ENCODE assay signal across 12 cellular contexts in genomic region chr11:65854871-65855837, GRCh38. TPM values are rescaled to one million over a fixed set of nuclear protein-coding genes. Genes with fewer than 3 reads are reported as not detected.
DNase-seq lines count a peak whose midpoint lies in the region; ATAC-seq and TF ChIP-seq lines count a peak whose summit lies in the region.
"Had no signal": no experiment of that assay in that cellular context is flagged by ENCODE, and none has a peak within 500 bp of the region (broad histone marks: within the 10 kb centered on the region; RNA-seq: fewer than 3 reads in every experiment).

No MANE protein-coding gene starts in this region.

- POLR2A ChIA-PET in activated B cell treated with CpG ODN at 0.5 μM for 24 hours (lab: Charles Lee), result interaction anchor here (0.6 kb wide), 2 partner anchors 12 to 99 kb away, joined by 3 read pairs; no protein-coding TSS in a partner anchor

- WGBS in spleen, 5 donors, result 73 to 82% (median 80%) methylated on average over 15 of the region's 15 CpGs

- TF ChIP-seq POLR2A in spleen (IDR thresholded peaks at IDR 0.05), result no peak

- no peaks in the 10 kb centered on the region for H3K27me3 Mint-ChIP-seq in activated B cell treated with CpG ODN at 0.5 μM for 24 hours
- H3K27me3 Mint-ChIP-seq in glutamatergic neuron (ENCODE audit: unreplicated experiment), result peaks cover 30% of the 10 kb centered on the region

- no peaks in the 10 kb centered on the region for H3K27me3 ChIP-seq in spleen (replicated peaks in 1 of 7)
- H3K27me3 ChIP-seq: foreskin keratinocyte, tibial artery had no signal

- H3K27ac Mint-ChIP-seq in activated B cell treated with CpG ODN at 0.5 μM for 24 hours (peak overlapping the region; percentile 93), glutamatergic neuron (ENCODE audit: unreplicated experiment) (no peak overlapping the region)

- H3K4me1 Mint-ChIP-seq in activated B cell treated with CpG ODN at 0.5 μM for 24 hours, result peaks cover 54% of the 10 kb centered on the region
- peaks cover 16% of the 10 kb centered on the region for H3K4me1 Mint-ChIP-seq in glutamatergic neuron (ENCODE audit: low read depth, unreplicated experiment)

- intact Hi-C loops in activated B cell treated with CpG ODN at 0.5 μM for 24 hours (cut with micrococcal nuclease), result loop anchor here (5.0 kb wide), 2 partner anchors 197 to 283 kb away; partner anchors contain the start of genes FAM89B, SF3B2 and ZNRD2
- intact Hi-C loops in spleen (cut with DNase I; ENCODE audit: low total_unique reads), result no loop called here

- H3K4me3 Mint-ChIP-seq in activated B cell treated with CpG ODN at 0.5 μM for 24 hours (peak overlapping the region; percentile 92), glutamatergic neuron (ENCODE audit: unreplicated experiment) (peak overlapping the region; percentile 96)

- DNase-seq in activated CD8-positive, alpha-beta memory T cell treated with anti-CD3 and anti-CD28 coated beads, Interleukin-2, amount 50 U/mL, for 48 hours, result peak; percentile 48
- no peak for DNase-seq in activated CD8-positive, alpha-beta memory T cell treated with anti-CD3 and anti-CD28 coated beads for 24 hours
- DNase-seq in activated B cell treated with CpG ODN at 0.5 μM for 24 hours, result no peak
- DNase-seq in glutamatergic neuron, result no peak
- DNase-seq in spleen, result peak; percentile 80
- no peak for DNase-seq in AG20443 (ENCODE audit: low spot score)
- DNase-seq: C1 segment of cervical spinal cord, foreskin keratinocyte, NCI-H2081 treated with DMSO at 0.1 percent for 48 hours had no signal

- ATAC-seq in activated B cell treated with CpG ODN at 0.5 μM for 24 hours (ENCODE audit: low read depth), result no peak
- no peak for ATAC-seq in HG02763 (IDR thresholded peaks at IDR 0.05; ENCODE audit: unreplicated experiment)
- ATAC-seq in HG03045 (IDR thresholded peaks at IDR 0.05; ENCODE audit: unreplicated experiment), result no peak
- ATAC-seq: foreskin keratinocyte had no signal

- peaks cover 0 to 10% (median 7%) of the 10 kb centered on the region in 8 donors for H3K9me3 ChIP-seq in spleen

- H3K36me3 Mint-ChIP-seq in activated B cell treated with CpG ODN at 0.5 μM for 24 hours (ENCODE audit: low read depth) (peaks cover 66% of the 10 kb centered on the region), glutamatergic neuron (ENCODE audit: unreplicated experiment) (no peaks in the 10 kb centered on the region)

- H3K36me3 ChIP-seq in spleen, result peaks cover 10 to 64% (median 57%) of the 10 kb centered on the region in 6 donors

- H3K4me1 ChIP-seq in spleen, result peaks cover 25 to 72% (median 55%) of the 10 kb centered on the region in 6 donors
- H3K4me1 ChIP-seq: foreskin keratinocyte had no signal

- CTCF ChIA-PET in activated B cell treated with CpG ODN at 0.5 μM for 24 hours (lab: Charles Lee), result no interaction called here

- H3K27ac ChIP-seq in spleen, result peak overlapping the region in 3 of 8 donors; percentile 95 to 99 (median 98)
- H3K27ac ChIP-seq: foreskin keratinocyte, tibial artery had no signal

- TF ChIP-seq CTCF in activated B cell treated with CpG ODN at 0.5 μM for 24 hours (IDR thresholded peaks at IDR 0.05), result no peak
- TF ChIP-seq CTCF in glutamatergic neuron (IDR thresholded peaks at IDR 0.05; ENCODE audit: partially characterized antibody, unreplicated experiment), result no peak
- no peak for TF ChIP-seq CTCF in spleen (IDR thresholded peaks at IDR 0.05 in 8 of 11, conservative IDR thresholded peaks at IDR 0.05 in 3 of 11)

- H3K9me3 Mint-ChIP-seq in activated B cell treated with CpG ODN at 0.5 μM for 24 hours, result no peaks in the 10 kb centered on the region
- H3K9me3 Mint-ChIP-seq in glutamatergic neuron (ENCODE audit: unreplicated experiment), result peaks cover 30% of the 10 kb centered on the region

- peak overlapping the region in 2 of 8 donors; percentile 98 to 99 for H3K4me3 ChIP-seq in spleen

RNA-seq across cellular contexts. Expression of gene CFL1, which starts 2.8 kb away (rescaled TPM):
- total RNA-seq in activated B cell treated with CpG ODN at 0.5 μM for 24 hours, result 1,079 and 1,089 TPM in 2 replicates
- total RNA-seq in glutamatergic neuron (ENCODE audit: unreplicated experiment), result 1,294 TPM
- 1,000 to 10,000 TPM in 2 of 7 donors, 100 to 1,000 TPM in 5; 666 to 1,219 (median 868) TPM for total RNA-seq in spleen
- polyA plus RNA-seq in spleen, result 100 to 1,000 TPM; 562 to 869 (median 862) TPM

RNA-seq across cellular contexts. Expression of gene MUS81, which starts 5.1 kb away (rescaled TPM):
- total RNA-seq in activated B cell treated with CpG ODN at 0.5 μM for 24 hours, result 73.8 and 83.1 TPM in 2 replicates
- total RNA-seq in glutamatergic neuron (ENCODE audit: unreplicated experiment), result 114 TPM
- total RNA-seq in spleen, result 10 to 100 TPM; 54.8 to 77.3 (median 65.5) TPM
- 10 to 100 TPM; 71.2 to 93.5 (median 89.5) TPM for polyA plus RNA-seq in spleen

RNA-seq across cellular contexts. Expression of gene EFEMP2, which starts 17.4 kb away (rescaled TPM):
- total RNA-seq in activated B cell treated with CpG ODN at 0.5 μM for 24 hours (3.8 and 6.3 TPM in 2 replicates), glutamatergic neuron (ENCODE audit: unreplicated experiment) (16.3 TPM), spleen (10 to 100 TPM; 21.0 to 53.5 (median 38.4) TPM)
- polyA plus RNA-seq in spleen, result 10 to 100 TPM; 22.5 to 39.1 (median 31.4) TPM

RNA-seq across cellular contexts. Expression of gene SNX32, which starts 21.4 kb away (rescaled TPM):
- 0.37 and 1.0 TPM in 2 replicates for total RNA-seq in activated B cell treated with CpG ODN at 0.5 μM for 24 hours
- 14.7 TPM for total RNA-seq in glutamatergic neuron (ENCODE audit: unreplicated experiment)
- total RNA-seq in spleen, result 1 to 10 TPM in 2 of 7 donors, under 1 TPM in 3, not detected in 2; 0.22 to 1.2 (median 0.77) TPM
- polyA plus RNA-seq in spleen, result 1 to 10 TPM in 1 of 3 donors, under 1 TPM in 2; 0.45 to 1.5 (median 0.89) TPM

RNA-seq across cellular contexts. Expression of gene CTSW, which starts 24.5 kb away (rescaled TPM):
- total RNA-seq in activated B cell treated with CpG ODN at 0.5 μM for 24 hours (0.59 and 0.93 TPM in 2 replicates), glutamatergic neuron (ENCODE audit: unreplicated experiment) (not detected), spleen (10 to 100 TPM; 18.8 to 38.2 (median 29.5) TPM)
- polyA plus RNA-seq in spleen, result 10 to 100 TPM in 2 of 3 donors, 1 to 10 TPM in 1; 5.6 to 13.2 (median 10.8) TPM
- total RNA-seq: foreskin keratinocyte had no signal
- polyA plus RNA-seq: foreskin keratinocyte had no signal

Comparison
In these comparisons a context has a peak if more than half of its experiments do, and no peak if none do; other contexts are left out.
1. DNase-seq: peak in activated CD8-positive, alpha-beta memory T cell treated with anti-CD3 and anti-CD28 coated beads, Interleukin-2, amount 50 U/mL, for 48 hours (single experiment) and spleen (single experiment); none in activated CD8-positive, alpha-beta memory T cell treated with anti-CD3 and anti-CD28 coated beads for 24 hours (single experiment), activated B cell treated with CpG ODN at 0.5 μM for 24 hours (single experiment), glutamatergic neuron (single experiment) and AG20443 (single experiment).